In the genomic region with DNA sequence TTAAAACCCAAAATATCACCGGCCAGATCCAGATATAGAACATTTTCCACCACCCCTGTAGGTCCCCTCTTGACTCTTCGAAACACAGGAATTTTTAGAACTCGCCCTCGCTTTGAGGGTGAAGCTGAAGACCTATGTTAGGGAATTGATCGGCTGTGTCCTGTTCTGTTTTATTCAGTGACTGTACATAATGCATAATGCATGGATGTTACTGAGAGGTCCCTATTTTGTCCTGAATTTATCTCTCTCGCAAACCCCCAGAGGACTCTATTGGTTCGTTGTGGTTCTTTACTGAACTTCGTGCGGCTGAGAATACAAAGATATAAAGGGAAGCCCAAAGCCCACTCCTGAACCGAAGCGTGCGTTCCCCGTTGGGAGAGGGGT, we compare ENCODE assay signal across 8 cellular contexts. TPM values are rescaled to one million over a fixed set of nuclear protein-coding genes. Genes with fewer than 3 reads are reported as not detected.
DNase-seq lines count a peak whose midpoint lies in the region; ATAC-seq and TF ChIP-seq lines count a peak whose summit lies in the region.

No MANE protein-coding gene starts in this region.

- peaks cover 18% of the 10 kb centered on the region for H3K36me3 ChIP-seq in RWPE2 (ENCODE audit: low read depth)
- H3K36me3 ChIP-seq in iPS-20b (ENCODE audit: insufficient read depth, low read depth, low read length) = peaks cover 17% of the 10 kb centered on the region
- H3K36me3 ChIP-seq in tibial nerve = peaks cover 0 to 13% (median 0%) of the 10 kb centered on the region in 3 donors

- no peak for TF ChIP-seq POLR2A in tibial nerve (IDR thresholded peaks at IDR 0.05)

- H3K4me3 ChIP-seq in RWPE2 (ENCODE audit: severe bottlenecking) = peak overlapping the region; percentile 59
- H3K4me3 ChIP-seq in iPS-20b (ENCODE audit: low read length) = peak overlapping the region; percentile 98
- peak overlapping the region; percentile 61 to 96 (median 79) for H3K4me3 ChIP-seq in tibial nerve

- H3K9me3 ChIP-seq in RWPE2 (ENCODE audit: severe bottlenecking) = no peaks in the 10 kb centered on the region
- no peaks in the 10 kb centered on the region for H3K9me3 ChIP-seq in iPS-20b (ENCODE audit: insufficient read depth, low read depth, low read length)
- H3K9me3 ChIP-seq in tibial nerve = no peaks in the 10 kb centered on the region

- no peaks in the 10 kb centered on the region for H3K27me3 Mint-ChIP-seq in T-helper 2 cell treated with Interferon-gamma antibody and Interleukin-4, amounts not matched to agents 5 μg/mL and 100 μg/mL, for 36 hours (ENCODE audit: low read depth)

- no peaks in the 10 kb centered on the region for H3K27me3 ChIP-seq in RWPE2 (ENCODE audit: insufficient read depth, poor library complexity, severe bottlenecking)
- H3K27me3 ChIP-seq in iPS-20b (ENCODE audit: insufficient read depth, low read length) = no peaks in the 10 kb centered on the region
- no peaks in the 10 kb centered on the region for H3K27me3 ChIP-seq in tibial nerve

- H3K36me3 Mint-ChIP-seq in T-helper 2 cell treated with Interferon-gamma antibody and Interleukin-4, amounts not matched to agents 5 μg/mL and 100 μg/mL, for 36 hours (ENCODE audit: low read depth) = peaks cover 18% of the 10 kb centered on the region

- no peak for TF ChIP-seq CTCF in RWPE2 (IDR thresholded peaks at IDR 0.05; ENCODE audit: poor library complexity, severe bottlenecking)
- no peak for TF ChIP-seq CTCF in tibial nerve (IDR thresholded peaks at IDR 0.05)

- DNase-seq in NCI-H510A treated with DMSO at 0.1 percent for 48 hours (lab: John Stamatoyannopoulos, UW) (peak; percentile 84), NCI-H510A (lab: John Stamatoyannopoulos, UW) (no peak), RWPE2 (ENCODE audit: low spot score) (no peak), tibial nerve (ENCODE audit: low spot score in 2 of 2) (no peak)
- DNase-seq in T-helper 2 cell treated with Interferon-gamma antibody and Interleukin-4, amounts not matched to agents 5 μg/mL and 100 μg/mL, for 36 hours (ENCODE audit: low spot score) = no peak

- WGBS in tibial nerve, 2 donors = 0 to 1% methylated on average over 13 of the region's 13 CpGs

- H3K27ac Mint-ChIP-seq in T-helper 2 cell treated with Interferon-gamma antibody and Interleukin-4, amounts not matched to agents 5 μg/mL and 100 μg/mL, for 36 hours = no peak overlapping the region

- peaks cover 26% of the 10 kb centered on the region for H3K4me1 Mint-ChIP-seq in T-helper 2 cell treated with Interferon-gamma antibody and Interleukin-4, amounts not matched to agents 5 μg/mL and 100 μg/mL, for 36 hours (ENCODE audit: low read depth)

- H3K4me3 Mint-ChIP-seq in T-helper 2 cell treated with Interferon-gamma antibody and Interleukin-4, amounts not matched to agents 5 μg/mL and 100 μg/mL, for 36 hours = no peak overlapping the region

- H3K27ac ChIP-seq in RWPE2 (ENCODE audit: poor library complexity, severe bottlenecking) (peak overlapping the region; percentile 77), iPS-20b (ENCODE audit: low read length) (no peak overlapping the region), tibial nerve (peak overlapping the region; percentile 88 to 95 (median 91))

- H3K4me1 ChIP-seq in RWPE2 (ENCODE audit: insufficient read depth, poor library complexity, severe bottlenecking) (peaks cover 15% of the 10 kb centered on the region), iPS-20b (ENCODE audit: insufficient read depth, low read length) (peaks cover 4% of the 10 kb centered on the region; the same call in 1 of the 2 replicates), tibial nerve (peaks cover 5 to 63% (median 25%) of the 10 kb centered on the region in 4 donors)

- peak overlapping the region; percentile 7; the same call in 1 of the 2 replicates for H3K9ac ChIP-seq in iPS-20b (ENCODE audit: low read depth, low read length)

- H3K9me3 Mint-ChIP-seq in T-helper 2 cell treated with Interferon-gamma antibody and Interleukin-4, amounts not matched to agents 5 μg/mL and 100 μg/mL, for 36 hours = no peaks in the 10 kb centered on the region

- no peak for TF ChIP-seq EP300 in tibial nerve (IDR thresholded peaks at IDR 0.05)

- ATAC-seq in HG02571 (IDR thresholded peaks at IDR 0.05; ENCODE audit: unreplicated experiment) = peak; percentile 6
- ATAC-seq in RWPE2 (ENCODE audit: low read depth) = peak; percentile 17
- ATAC-seq in HG02623 (IDR thresholded peaks at IDR 0.05; ENCODE audit: unreplicated experiment) = no peak

RNA-seq across cellular contexts. Expression of a gene that starts 0.4 kb away (rescaled TPM):
- 10 to 100 TPM; 28.8 to 47.4 (median 42.3) TPM for total RNA-seq in tibial nerve

RNA-seq across cellular contexts. Expression of a gene that starts 0.6 kb away (rescaled TPM):
- 10 to 100 TPM; 25.3 to 37.1 (median 29.7) TPM for total RNA-seq in tibial nerve

RNA-seq across cellular contexts. Expression of a gene that starts 35.8 kb away (rescaled TPM):
- 1 to 10 TPM in 3 of 4 donors, under 1 TPM in 1; 0.66 to 2.7 (median 1.9) TPM for total RNA-seq in tibial nerve
